8 cellular contexts compared by ENCODE assay signal in the genomic region with DNA sequence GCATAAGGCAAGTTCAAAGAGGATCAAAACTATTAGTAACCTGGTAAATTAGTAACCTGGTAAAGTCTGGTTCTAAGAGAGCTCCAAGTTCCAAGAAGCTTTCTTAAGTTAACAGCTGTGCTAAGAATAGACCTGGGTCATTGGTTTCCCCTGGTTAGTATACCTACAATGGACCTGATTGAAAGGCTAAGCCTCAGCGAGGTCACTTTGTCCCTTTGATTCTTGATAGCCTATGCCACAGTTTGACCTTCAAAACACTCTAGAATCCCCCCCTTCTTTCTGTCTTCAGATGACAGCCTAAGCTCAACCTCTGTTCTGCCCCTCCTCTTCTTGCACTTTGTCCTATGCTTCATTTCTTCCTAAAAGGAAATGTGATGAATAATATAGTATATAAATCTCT.
"Had no signal": no experiment of that assay in that cellular context is flagged by ENCODE, and none has a peak within 500 bp of the region (broad histone marks: within the 10 kb centered on the region; RNA-seq: fewer than 3 reads in every experiment).

No MANE protein-coding gene starts in this region.

- ATAC-seq: GM12878 had no signal

- DNase-seq: GDM1, GF-D8 had no signal

- H3K4me3 ChIP-seq: GM12878 had no signal

- FAIRE-seq: G401.6, GM12878, GM12891, GM12892, GM18507, GM19239 had no signal
